In the genomic region with DNA sequence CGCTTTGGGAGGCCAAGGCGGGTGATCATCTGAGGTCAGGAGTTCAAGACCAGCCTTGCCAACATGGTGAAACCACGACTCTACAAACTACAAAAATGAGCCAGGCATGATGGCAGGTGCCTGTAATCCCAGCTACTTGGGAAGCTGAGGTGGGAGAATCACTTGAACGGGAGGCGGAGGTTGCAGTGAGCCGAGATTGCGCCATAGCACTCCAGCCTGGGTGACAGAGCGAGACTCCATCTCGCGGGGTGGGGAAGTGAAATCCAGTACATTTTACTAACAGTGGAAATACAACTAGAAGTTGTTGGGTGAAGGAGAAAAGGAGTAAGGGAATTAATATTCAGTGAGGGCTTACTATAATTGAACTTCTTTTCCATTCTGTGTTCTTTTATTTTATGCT, we compare ENCODE assay signal across 2 cellular contexts.
TF ChIP-seq lines count a peak whose summit lies in the region.

No MANE protein-coding gene starts in this region.

TF ChIP-seq in HepG2, 621 proteins besides CTCF, POLR2A, EP300 and RAD21:
- TF ChIP-seq CEBPB (IDR thresholded peaks at IDR 0.05; ENCODE audit: borderline replicate concordance, low read depth, low read length) (peak; percentile 28; the same call in 1 of the 2 replicates), SMC3 (IDR thresholded peaks at IDR 0.05; ENCODE audit: low read length) (no peak)

TF ChIP-seq in K562, 482 proteins besides CTCF, POLR2A, EP300 and RAD21:
- no peak for TF ChIP-seq EHMT2 (IDR thresholded peaks at IDR 0.05)
- no peak for TF ChIP-seq SIN3A (IDR thresholded peaks at IDR 0.05; ENCODE audit: borderline replicate concordance in 2 of 2, control insufficient read depth in 1 of 2, low read depth in 2 of 2, low read length in 2 of 2)
- no peak for TF ChIP-seq HDAC1 (IDR thresholded peaks at IDR 0.05)
- no peak for TF ChIP-seq NRF1 (conservative IDR thresholded peaks at IDR 0.05 in 1 of 2, IDR thresholded peaks at IDR 0.05 in 1 of 2)
- TF ChIP-seq DPF2 (IDR thresholded peaks at IDR 0.05): no peak
- no peak for TF ChIP-seq TRIM24 (IDR thresholded peaks at IDR 0.05)
- peak; percentile 28 for TF ChIP-seq SUPT5H (IDR thresholded peaks at IDR 0.05)
- TF ChIP-seq, protein P1, sequence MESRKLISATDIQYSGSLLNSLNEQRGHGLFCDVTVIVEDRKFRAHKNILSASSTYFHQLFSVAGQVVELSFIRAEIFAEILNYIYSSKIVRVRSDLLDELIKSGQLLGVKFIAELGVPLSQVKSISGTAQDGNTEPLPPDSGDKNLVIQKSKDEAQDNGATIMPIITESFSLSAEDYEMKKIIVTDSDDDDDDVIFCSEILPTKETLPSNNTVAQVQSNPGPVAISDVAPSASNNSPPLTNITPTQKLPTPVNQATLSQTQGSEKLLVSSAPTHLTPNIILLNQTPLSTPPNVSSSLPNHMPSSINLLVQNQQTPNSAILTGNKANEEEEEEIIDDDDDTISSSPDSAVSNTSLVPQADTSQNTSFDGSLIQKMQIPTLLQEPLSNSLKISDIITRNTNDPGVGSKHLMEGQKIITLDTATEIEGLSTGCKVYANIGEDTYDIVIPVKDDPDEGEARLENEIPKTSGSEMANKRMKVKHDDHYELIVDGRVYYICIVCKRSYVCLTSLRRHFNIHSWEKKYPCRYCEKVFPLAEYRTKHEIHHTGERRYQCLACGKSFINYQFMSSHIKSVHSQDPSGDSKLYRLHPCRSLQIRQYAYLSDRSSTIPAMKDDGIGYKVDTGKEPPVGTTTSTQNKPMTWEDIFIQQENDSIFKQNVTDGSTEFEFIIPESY (CRISPR knock-in tag; IDR thresholded peaks at IDR 0.05): peak; percentile 37; the same call in 1 of the 2 replicates
- no peak for TF ChIP-seq ZNF24 (IDR thresholded peaks at IDR 0.05)
- no peak for TF ChIP-seq TSC22D4 (tag; IDR thresholded peaks at IDR 0.05)
- TF ChIP-seq GTF2E2 (tag; IDR thresholded peaks at IDR 0.05): no peak
- no peak for TF ChIP-seq SREBF1 (IDR thresholded peaks at IDR 0.05; ENCODE audit: borderline replicate concordance, low read depth, low read length)
- TF ChIP-seq NFXL1 (CRISPR knock-in tag; IDR thresholded peaks at IDR 0.05): no peak
- peak; percentile 31; the same call in 1 of the 2 replicates for TF ChIP-seq MYNN (IDR thresholded peaks at IDR 0.05)
- no peak for TF ChIP-seq MYNN (CRISPR knock-in tag; IDR thresholded peaks at IDR 0.05)
- TF ChIP-seq RUNX1 (IDR thresholded peaks at IDR 0.05; ENCODE audit: low read depth): no peak
- TF ChIP-seq CBX2 (IDR thresholded peaks at IDR 0.05; ENCODE audit: insufficient read depth, low read length, poor library complexity, severe bottlenecking): no peak
- no peak for TF ChIP-seq PTTG1 (tag; IDR thresholded peaks at IDR 0.05; ENCODE audit: low read depth)
- TF ChIP-seq CEBPB (tag; IDR thresholded peaks at IDR 0.05): peak; percentile 51
- TF ChIP-seq CC2D1A (IDR thresholded peaks at IDR 0.05): no peak
- TF ChIP-seq TAF9B (IDR thresholded peaks at IDR 0.05; ENCODE audit: partially characterized antibody): no peak
- no peak for TF ChIP-seq CAMTA2 (CRISPR knock-in tag; conservative IDR thresholded peaks at IDR 0.05)
- TF ChIP-seq, protein P2, sequence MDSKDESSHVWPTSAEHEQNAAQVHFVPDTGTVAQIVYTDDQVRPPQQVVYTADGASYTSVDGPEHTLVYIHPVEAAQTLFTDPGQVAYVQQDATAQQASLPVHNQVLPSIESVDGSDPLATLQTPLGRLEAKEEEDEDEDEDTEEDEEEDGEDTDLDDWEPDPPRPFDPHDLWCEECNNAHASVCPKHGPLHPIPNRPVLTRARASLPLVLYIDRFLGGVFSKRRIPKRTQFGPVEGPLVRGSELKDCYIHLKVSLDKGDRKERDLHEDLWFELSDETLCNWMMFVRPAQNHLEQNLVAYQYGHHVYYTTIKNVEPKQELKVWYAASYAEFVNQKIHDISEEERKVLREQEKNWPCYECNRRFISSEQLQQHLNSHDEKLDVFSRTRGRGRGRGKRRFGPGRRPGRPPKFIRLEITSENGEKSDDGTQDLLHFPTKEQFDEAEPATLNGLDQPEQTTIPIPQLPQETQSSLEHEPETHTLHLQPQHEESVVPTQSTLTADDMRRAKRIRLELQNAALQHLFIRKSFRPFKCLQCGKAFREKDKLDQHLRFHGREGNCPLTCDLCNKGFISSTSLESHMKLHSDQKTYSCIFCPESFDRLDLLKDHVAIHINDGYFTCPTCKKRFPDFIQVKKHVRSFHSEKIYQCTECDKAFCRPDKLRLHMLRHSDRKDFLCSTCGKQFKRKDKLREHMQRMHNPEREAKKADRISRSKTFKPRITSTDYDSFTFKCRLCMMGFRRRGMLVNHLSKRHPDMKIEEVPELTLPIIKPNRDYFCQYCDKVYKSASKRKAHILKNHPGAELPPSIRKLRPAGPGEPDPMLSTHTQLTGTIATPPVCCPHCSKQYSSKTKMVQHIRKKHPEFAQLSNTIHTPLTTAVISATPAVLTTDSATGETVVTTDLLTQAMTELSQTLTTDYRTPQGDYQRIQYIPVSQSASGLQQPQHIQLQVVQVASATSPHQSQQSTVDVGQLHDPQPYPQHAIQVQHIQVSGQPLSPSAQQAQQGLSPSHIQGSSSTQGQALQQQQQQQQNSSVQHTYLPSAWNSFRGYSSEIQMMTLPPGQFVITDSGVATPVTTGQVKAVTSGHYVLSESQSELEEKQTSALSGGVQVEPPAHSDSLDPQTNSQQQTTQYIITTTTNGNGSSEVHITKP (IDR thresholded peaks at IDR 0.05; ENCODE audit: partially characterized antibody): no peak
- TF ChIP-seq, protein P3, sequence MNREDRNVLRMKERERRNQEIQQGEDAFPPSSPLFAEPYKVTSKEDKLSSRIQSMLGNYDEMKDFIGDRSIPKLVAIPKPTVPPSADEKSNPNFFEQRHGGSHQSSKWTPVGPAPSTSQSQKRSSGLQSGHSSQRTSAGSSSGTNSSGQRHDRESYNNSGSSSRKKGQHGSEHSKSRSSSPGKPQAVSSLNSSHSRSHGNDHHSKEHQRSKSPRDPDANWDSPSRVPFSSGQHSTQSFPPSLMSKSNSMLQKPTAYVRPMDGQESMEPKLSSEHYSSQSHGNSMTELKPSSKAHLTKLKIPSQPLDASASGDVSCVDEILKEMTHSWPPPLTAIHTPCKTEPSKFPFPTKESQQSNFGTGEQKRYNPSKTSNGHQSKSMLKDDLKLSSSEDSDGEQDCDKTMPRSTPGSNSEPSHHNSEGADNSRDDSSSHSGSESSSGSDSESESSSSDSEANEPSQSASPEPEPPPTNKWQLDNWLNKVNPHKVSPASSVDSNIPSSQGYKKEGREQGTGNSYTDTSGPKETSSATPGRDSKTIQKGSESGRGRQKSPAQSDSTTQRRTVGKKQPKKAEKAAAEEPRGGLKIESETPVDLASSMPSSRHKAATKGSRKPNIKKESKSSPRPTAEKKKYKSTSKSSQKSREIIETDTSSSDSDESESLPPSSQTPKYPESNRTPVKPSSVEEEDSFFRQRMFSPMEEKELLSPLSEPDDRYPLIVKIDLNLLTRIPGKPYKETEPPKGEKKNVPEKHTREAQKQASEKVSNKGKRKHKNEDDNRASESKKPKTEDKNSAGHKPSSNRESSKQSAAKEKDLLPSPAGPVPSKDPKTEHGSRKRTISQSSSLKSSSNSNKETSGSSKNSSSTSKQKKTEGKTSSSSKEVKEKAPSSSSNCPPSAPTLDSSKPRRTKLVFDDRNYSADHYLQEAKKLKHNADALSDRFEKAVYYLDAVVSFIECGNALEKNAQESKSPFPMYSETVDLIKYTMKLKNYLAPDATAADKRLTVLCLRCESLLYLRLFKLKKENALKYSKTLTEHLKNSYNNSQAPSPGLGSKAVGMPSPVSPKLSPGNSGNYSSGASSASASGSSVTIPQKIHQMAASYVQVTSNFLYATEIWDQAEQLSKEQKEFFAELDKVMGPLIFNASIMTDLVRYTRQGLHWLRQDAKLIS (CRISPR knock-in tag; IDR thresholded peaks at IDR 0.05): no peak
- no peak for TF ChIP-seq POLR2G (IDR thresholded peaks at IDR 0.05; ENCODE audit: low read depth, low read length)
- TF ChIP-seq, protein P4, sequence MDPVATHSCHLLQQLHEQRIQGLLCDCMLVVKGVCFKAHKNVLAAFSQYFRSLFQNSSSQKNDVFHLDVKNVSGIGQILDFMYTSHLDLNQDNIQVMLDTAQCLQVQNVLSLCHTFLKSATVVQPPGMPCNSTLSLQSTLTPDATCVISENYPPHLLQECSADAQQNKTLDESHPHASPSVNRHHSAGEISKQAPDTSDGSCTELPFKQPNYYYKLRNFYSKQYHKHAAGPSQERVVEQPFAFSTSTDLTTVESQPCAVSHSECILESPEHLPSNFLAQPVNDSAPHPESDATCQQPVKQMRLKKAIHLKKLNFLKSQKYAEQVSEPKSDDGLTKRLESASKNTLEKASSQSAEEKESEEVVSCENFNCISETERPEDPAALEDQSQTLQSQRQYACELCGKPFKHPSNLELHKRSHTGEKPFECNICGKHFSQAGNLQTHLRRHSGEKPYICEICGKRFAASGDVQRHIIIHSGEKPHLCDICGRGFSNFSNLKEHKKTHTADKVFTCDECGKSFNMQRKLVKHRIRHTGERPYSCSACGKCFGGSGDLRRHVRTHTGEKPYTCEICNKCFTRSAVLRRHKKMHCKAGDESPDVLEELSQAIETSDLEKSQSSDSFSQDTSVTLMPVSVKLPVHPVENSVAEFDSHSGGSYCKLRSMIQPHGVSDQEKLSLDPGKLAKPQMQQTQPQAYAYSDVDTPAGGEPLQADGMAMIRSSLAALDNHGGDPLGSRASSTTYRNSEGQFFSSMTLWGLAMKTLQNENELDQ (CRISPR knock-in tag; IDR thresholded peaks at IDR 0.05; ENCODE audit: borderline replicate concordance): no peak
- TF ChIP-seq POLR2AphosphoS2 (IDR thresholded peaks at IDR 0.05; ENCODE audit: low read length): peak; percentile 21
- TF ChIP-seq, protein P5, sequence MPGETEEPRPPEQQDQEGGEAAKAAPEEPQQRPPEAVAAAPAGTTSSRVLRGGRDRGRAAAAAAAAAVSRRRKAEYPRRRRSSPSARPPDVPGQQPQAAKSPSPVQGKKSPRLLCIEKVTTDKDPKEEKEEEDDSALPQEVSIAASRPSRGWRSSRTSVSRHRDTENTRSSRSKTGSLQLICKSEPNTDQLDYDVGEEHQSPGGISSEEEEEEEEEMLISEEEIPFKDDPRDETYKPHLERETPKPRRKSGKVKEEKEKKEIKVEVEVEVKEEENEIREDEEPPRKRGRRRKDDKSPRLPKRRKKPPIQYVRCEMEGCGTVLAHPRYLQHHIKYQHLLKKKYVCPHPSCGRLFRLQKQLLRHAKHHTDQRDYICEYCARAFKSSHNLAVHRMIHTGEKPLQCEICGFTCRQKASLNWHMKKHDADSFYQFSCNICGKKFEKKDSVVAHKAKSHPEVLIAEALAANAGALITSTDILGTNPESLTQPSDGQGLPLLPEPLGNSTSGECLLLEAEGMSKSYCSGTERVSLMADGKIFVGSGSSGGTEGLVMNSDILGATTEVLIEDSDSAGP (CRISPR knock-in tag; IDR thresholded peaks at IDR 0.05): no peak
- TF ChIP-seq HDAC3 (IDR thresholded peaks at IDR 0.05; ENCODE audit: borderline replicate concordance, partially characterized antibody): no peak
- TF ChIP-seq, protein P6, sequence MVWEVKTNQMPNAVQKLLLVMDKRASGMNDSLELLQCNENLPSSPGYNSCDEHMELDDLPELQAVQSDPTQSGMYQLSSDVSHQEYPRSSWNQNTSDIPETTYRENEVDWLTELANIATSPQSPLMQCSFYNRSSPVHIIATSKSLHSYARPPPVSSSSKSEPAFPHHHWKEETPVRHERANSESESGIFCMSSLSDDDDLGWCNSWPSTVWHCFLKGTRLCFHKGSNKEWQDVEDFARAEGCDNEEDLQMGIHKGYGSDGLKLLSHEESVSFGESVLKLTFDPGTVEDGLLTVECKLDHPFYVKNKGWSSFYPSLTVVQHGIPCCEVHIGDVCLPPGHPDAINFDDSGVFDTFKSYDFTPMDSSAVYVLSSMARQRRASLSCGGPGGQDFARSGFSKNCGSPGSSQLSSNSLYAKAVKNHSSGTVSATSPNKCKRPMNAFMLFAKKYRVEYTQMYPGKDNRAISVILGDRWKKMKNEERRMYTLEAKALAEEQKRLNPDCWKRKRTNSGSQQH (CRISPR knock-in tag; IDR thresholded peaks at IDR 0.05): no peak
- no peak for TF ChIP-seq ZBTB17 (CRISPR knock-in tag; IDR thresholded peaks at IDR 0.05)
- TF ChIP-seq GTF2F1 (IDR thresholded peaks at IDR 0.05; ENCODE audit: low read depth, low read length): no peak
- no peak for TF ChIP-seq CTBP1 (IDR thresholded peaks at IDR 0.05; ENCODE audit: borderline replicate concordance)
- TF ChIP-seq THRAP3 (IDR thresholded peaks at IDR 0.05; ENCODE audit: borderline replicate concordance): no peak
- no peak for TF ChIP-seq ZFPM2 (CRISPR knock-in tag; IDR thresholded peaks at IDR 0.05)
- TF ChIP-seq, protein P7, sequence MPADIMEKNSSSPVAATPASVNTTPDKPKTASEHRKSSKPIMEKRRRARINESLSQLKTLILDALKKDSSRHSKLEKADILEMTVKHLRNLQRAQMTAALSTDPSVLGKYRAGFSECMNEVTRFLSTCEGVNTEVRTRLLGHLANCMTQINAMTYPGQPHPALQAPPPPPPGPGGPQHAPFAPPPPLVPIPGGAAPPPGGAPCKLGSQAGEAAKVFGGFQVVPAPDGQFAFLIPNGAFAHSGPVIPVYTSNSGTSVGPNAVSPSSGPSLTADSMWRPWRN (IDR thresholded peaks at IDR 0.05; ENCODE audit: low read depth): no peak
- TF ChIP-seq, protein P8, sequence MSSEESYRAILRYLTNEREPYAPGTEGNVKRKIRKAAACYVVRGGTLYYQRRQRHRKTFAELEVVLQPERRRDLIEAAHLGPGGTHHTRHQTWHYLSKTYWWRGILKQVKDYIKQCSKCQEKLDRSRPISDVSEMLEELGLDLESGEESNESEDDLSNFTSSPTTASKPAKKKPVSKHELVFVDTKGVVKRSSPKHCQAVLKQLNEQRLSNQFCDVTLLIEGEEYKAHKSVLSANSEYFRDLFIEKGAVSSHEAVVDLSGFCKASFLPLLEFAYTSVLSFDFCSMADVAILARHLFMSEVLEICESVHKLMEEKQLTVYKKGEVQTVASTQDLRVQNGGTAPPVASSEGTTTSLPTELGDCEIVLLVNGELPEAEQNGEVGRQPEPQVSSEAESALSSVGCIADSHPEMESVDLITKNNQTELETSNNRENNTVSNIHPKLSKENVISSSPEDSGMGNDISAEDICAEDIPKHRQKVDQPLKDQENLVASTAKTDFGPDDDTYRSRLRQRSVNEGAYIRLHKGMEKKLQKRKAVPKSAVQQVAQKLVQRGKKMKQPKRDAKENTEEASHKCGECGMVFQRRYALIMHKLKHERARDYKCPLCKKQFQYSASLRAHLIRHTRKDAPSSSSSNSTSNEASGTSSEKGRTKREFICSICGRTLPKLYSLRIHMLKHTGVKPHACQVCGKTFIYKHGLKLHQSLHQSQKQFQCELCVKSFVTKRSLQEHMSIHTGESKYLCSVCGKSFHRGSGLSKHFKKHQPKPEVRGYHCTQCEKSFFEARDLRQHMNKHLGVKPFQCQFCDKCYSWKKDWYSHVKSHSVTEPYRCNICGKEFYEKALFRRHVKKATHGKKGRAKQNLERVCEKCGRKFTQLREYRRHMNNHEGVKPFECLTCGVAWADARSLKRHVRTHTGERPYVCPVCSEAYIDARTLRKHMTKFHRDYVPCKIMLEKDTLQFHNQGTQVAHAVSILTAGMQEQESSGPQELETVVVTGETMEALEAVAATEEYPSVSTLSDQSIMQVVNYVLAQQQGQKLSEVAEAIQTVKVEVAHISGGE (CRISPR knock-in tag; IDR thresholded peaks at IDR 0.05): no peak
